Comparison of ENCODE assay signal across 16 cellular contexts in the genomic region with DNA sequence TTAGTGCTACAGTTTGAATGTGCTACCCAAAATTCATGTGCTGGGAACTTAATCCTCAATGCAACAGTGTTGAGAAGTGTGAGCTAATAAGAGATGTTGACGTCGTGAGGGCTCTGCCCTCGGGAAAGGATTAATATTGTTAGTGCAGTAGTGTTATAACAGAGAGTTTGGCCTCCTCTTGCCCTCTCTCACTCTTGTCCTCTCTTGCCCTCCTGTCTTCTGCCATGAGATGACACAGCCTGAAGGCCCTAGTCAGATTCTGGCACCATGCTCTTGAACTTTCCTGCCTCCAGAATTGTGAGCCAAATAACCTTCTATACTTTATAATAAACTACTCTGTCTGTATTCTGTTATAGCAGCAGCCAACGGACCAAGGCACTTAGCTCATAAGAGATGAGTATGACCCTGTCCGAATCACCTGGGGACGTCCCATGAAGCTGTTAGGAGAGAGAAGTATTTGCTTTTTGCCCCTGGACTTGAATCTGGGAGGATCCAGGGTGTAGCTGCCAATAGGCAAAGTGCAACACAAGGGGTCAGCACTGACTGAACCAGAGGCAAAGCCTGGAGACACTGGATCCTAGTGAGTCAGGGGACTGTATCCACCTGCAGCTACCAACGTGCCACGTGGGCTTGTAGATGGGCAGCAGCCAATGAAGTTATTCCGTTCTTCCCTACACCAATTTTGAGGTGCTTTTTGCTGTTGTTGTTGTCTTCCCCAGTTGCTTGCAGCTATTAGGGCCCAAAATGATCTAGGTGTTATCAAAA.
DNase-seq lines count a peak whose midpoint lies in the region; ATAC-seq and TF ChIP-seq lines count a peak whose summit lies in the region.
"Had no signal": no experiment of that assay in that cellular context is flagged by ENCODE, and none has a peak within 500 bp of the region (broad histone marks: within the 10 kb centered on the region; RNA-seq: fewer than 3 reads in every experiment).

No MANE protein-coding gene starts in this region.

- H3K4me3 Mint-ChIP-seq in mesothelial cell of epicardium = no peak overlapping the region
- H3K4me3 Mint-ChIP-seq: activated CD8-positive, alpha-beta T cell treated with anti-CD3 and anti-CD28 coated beads, Interleukin-2, amount 10 ng/mL, durations not matched to agents 7 days and 5 days; dendritic cell treated with granulocyte-macrophage colony-stimulating factor and Interleukin-4, amounts not matched to agents 40 ng/mL and 50 ng/mL, for 4 days; T-helper 2 cell treated with Interferon-gamma antibody and Interleukin-4, amounts not matched to agents 5 μg/mL and 100 μg/mL, for 36 hours had no signal

- TF ChIP-seq CTCF in epithelial cell of proximal tubule (conservative IDR thresholded peaks at IDR 0.05; ENCODE audit: low read depth, low read length) (peak; percentile 49), mesothelial cell of epicardium (IDR thresholded peaks at IDR 0.05; ENCODE audit: unreplicated experiment) (no peak)

- no peaks in the 10 kb centered on the region for H3K27me3 Mint-ChIP-seq in mesothelial cell of epicardium (ENCODE audit: low read depth)
- H3K27me3 Mint-ChIP-seq: dendritic cell treated with granulocyte-macrophage colony-stimulating factor and Interleukin-4, amounts not matched to agents 40 ng/mL and 50 ng/mL, for 4 days had no signal

- peaks cover 27% of the 10 kb centered on the region for H3K9me3 Mint-ChIP-seq in mesothelial cell of epicardium

- intact Hi-C loops in sciatic nerve (cut with DNase I) = loop anchor here (1.0 kb wide), 1 partner anchor 39 kb away; no protein-coding TSS in a partner anchor

- ATAC-seq in sciatic nerve = peak; percentile 48
- ATAC-seq: activated CD8-positive, alpha-beta T cell treated with anti-CD3 and anti-CD28 coated beads, Interleukin-2, amount 10 ng/mL, durations not matched to agents 7 days and 5 days; lower lobe of right lung had no signal

- peaks cover 2% of the 10 kb centered on the region for H3K36me3 Mint-ChIP-seq in mesothelial cell of epicardium

- no peaks in the 10 kb centered on the region for H3K4me1 Mint-ChIP-seq in mesothelial cell of epicardium

- H3K27ac Mint-ChIP-seq in mesothelial cell of epicardium = no peak overlapping the region
- H3K27ac Mint-ChIP-seq: activated CD8-positive, alpha-beta T cell treated with anti-CD3 and anti-CD28 coated beads, Interleukin-2, amount 10 ng/mL, durations not matched to agents 7 days and 5 days; dendritic cell treated with granulocyte-macrophage colony-stimulating factor and Interleukin-4, amounts not matched to agents 40 ng/mL and 50 ng/mL, for 4 days; T-helper 2 cell treated with Interferon-gamma antibody and Interleukin-4, amounts not matched to agents 5 μg/mL and 100 μg/mL, for 36 hours had no signal

- no peak overlapping the region for H3K4me3 ChIP-seq in epithelial cell of proximal tubule (ENCODE audit: low read depth, low read length)
- H3K4me3 ChIP-seq: HAP-1, lower lobe of right lung had no signal

- DNase-seq in NCI-H748 (lab: John Stamatoyannopoulos, UW; ENCODE audit: unreplicated experiment) = peak; percentile 55
- DNase-seq in NCI-H748 treated with DMSO at 0.1 percent for 48 hours (lab: John Stamatoyannopoulos, UW) = no peak
- DNase-seq in NCI-H526 treated with DMSO at 0.1 percent for 48 hours (lab: John Stamatoyannopoulos, UW) = peak; percentile 58
- DNase-seq in epithelial cell of proximal tubule (ENCODE audit: low read depth) = no peak
- no peak for DNase-seq in sciatic nerve (ENCODE audit: low spot score)
- DNase-seq in cerebellar nuclear complex (lab: John Stamatoyannopoulos, UW) = no peak
- no peak for DNase-seq in mesothelial cell of epicardium (ENCODE audit: low spot score in 2 of 2, unreplicated experiment in 2 of 2)
- no peak for DNase-seq in NCI-H524 treated with DMSO at 0.1 percent for 48 hours (lab: John Stamatoyannopoulos, UW)
- DNase-seq: activated CD8-positive, alpha-beta T cell treated with anti-CD3 and anti-CD28 coated beads, Interleukin-2, amount 10 ng/mL, durations not matched to agents 7 days and 5 days; activated naive CD4-positive, alpha-beta T cell; lower lobe of right lung; NCI-H187 treated with DMSO at 0.1 percent for 48 hours; trophoblast cell had no signal

Comparison
In these comparisons a context has a peak if more than half of its experiments do, and no peak if none do; other contexts are left out.
1. DNase-seq: peak in NCI-H748 (single experiment) and NCI-H526 treated with DMSO at 0.1 percent for 48 hours (single experiment); none in NCI-H748 treated with DMSO at 0.1 percent for 48 hours (single experiment), epithelial cell of proximal tubule (single experiment), sciatic nerve (single experiment), cerebellar nuclear complex (0 of 2), mesothelial cell of epicardium (0 of 2) and NCI-H524 treated with DMSO at 0.1 percent for 48 hours (single experiment).